Comparison of ENCODE assay signal across 8 cellular contexts in genomic region chrX:107710617-107711391, GRCh38.
DNase-seq lines count a peak whose midpoint lies in the region; ATAC-seq and TF ChIP-seq lines count a peak whose summit lies in the region.

No MANE protein-coding gene starts in this region.

- H3K27ac Mint-ChIP-seq in T-helper 17 cell = peak overlapping the region; percentile 96

- H3K36me3 ChIP-seq in testis (ENCODE audit: low read depth, missing control alignments) = no peaks in the 10 kb centered on the region

- WGBS in testis, 2 donors = 20% methylated on average over 6 to 7 of the region's 7 CpGs

- H3K27ac ChIP-seq in testis = peak overlapping the region; percentile 24 to 88

- H3K36me3 Mint-ChIP-seq in T-helper 17 cell (ENCODE audit: low read depth) = peaks cover under 1% of the 10 kb centered on the region

- DNase-seq in Daoy (ENCODE audit: low read depth) (peak; percentile 79), T-helper 17 cell (peak in 1 of 3 donors; percentile 32), dedifferentiated amniotic fluid mesenchymal stem cell (ENCODE audit: extremely low spot score) (peak; percentile 89), medulla oblongata (ENCODE audit: extremely low spot score) (peak; percentile 76), testis (peak; percentile 64), retina (no peak)

- peaks cover 11% of the 10 kb centered on the region for H3K4me1 ChIP-seq in testis

- no peaks in the 10 kb centered on the region for H3K27me3 ChIP-seq in testis

- peak overlapping the region; percentile 93 for H3K4me3 Mint-ChIP-seq in T-helper 17 cell

- ATAC-seq in GM21390 (IDR thresholded peaks at IDR 0.05; ENCODE audit: unreplicated experiment) = peak; percentile 95
- peak; percentile 87 for ATAC-seq in HG03571 (IDR thresholded peaks at IDR 0.05; ENCODE audit: unreplicated experiment)
- ATAC-seq in T-helper 17 cell = peak; percentile 55

- H3K4me3 ChIP-seq in testis = no peak overlapping the region

- no peaks in the 10 kb centered on the region for H3K27me3 Mint-ChIP-seq in T-helper 17 cell

- H3K9me3 ChIP-seq in T-helper 17 cell (ENCODE audit: control insufficient read depth, low read length, poor library complexity, severe bottlenecking) (no peaks in the 10 kb centered on the region), testis (no peaks in the 10 kb centered on the region)

- TF ChIP-seq POLR2A in testis (IDR thresholded peaks at IDR 0.05) = no peak

- no peak for TF ChIP-seq CTCF in testis (IDR thresholded peaks at IDR 0.05)

- intact Hi-C loops in testis (cut with DNase I; ENCODE audit: low total_unique reads) = loop anchor here (10.0 kb wide), 1 partner anchor 64 kb away; the partner anchor contains the start of genes NCBP2L and TSC22D3

- peaks cover 45% of the 10 kb centered on the region for H3K4me1 Mint-ChIP-seq in T-helper 17 cell
